Comparison of ENCODE assay signal across 9 cellular contexts in the genomic region with DNA sequence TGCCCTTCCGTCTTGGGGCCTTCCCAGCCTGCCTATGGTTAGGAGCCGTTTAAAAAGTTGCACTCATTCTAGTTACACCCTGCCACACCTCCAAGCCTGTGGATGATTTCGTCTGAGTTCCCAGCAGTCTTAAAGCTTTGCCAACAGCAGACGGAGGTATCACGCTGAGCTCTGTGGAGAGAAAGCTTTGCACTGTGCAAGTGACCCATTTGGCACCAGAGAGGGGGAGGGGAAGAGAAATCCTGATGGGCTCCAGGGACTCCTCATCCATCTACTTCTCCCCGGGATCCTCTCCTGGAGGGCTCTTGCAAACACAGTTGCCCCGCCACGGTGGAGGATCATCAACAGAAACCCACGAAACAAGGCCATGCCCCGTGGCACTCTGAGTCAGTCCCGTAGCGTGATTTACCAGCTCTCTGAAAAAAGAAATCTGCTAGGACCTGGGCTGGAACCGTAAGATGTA.
DNase-seq lines count a peak whose midpoint lies in the region; ATAC-seq, FAIRE-seq and TF ChIP-seq lines count a peak whose summit lies in the region.
"Had no signal": no experiment of that assay in that cellular context is flagged by ENCODE, and none has a peak within 500 bp of the region (broad histone marks: within the 10 kb centered on the region; RNA-seq: fewer than 3 reads in every experiment).

No MANE protein-coding gene starts in this region.

- H3K4me3 Mint-ChIP-seq in Calu3 (ENCODE audit: low read depth, unreplicated experiment) = no peak overlapping the region

- CTCF ChIA-PET in Calu3 (lab: Charles Lee) = no interaction called here

- no peak for TF ChIP-seq CTCF in D721Med (IDR thresholded peaks at IDR 0.05; ENCODE audit: insufficient read depth, missing control alignments)
- TF ChIP-seq CTCF in Calu3 (IDR thresholded peaks at IDR 0.05; ENCODE audit: unreplicated experiment) = no peak

- ATAC-seq in GM21619 (IDR thresholded peaks at IDR 0.05; ENCODE audit: unreplicated experiment) = no peak
- ATAC-seq in GM21576 (IDR thresholded peaks at IDR 0.05; ENCODE audit: unreplicated experiment) = no peak

- H3K4me2 ChIP-seq in skeletal muscle satellite cell (ENCODE audit: low read length) = peak overlapping the region; percentile 75

- H3K27me3 Mint-ChIP-seq in Calu3 (ENCODE audit: unreplicated experiment) = no peaks in the 10 kb centered on the region

- FAIRE-seq in D721Med (lab: Jason Lieb, UNC) = no peak
- FAIRE-seq: islet of Langerhans had no signal

- no peaks in the 10 kb centered on the region for H3K36me3 ChIP-seq in HUES48 (ENCODE audit: control insufficient read depth, insufficient read depth, low read length)
- H3K36me3 ChIP-seq in iPS-18a (ENCODE audit: control insufficient read depth, low read depth, low read length) = no peaks in the 10 kb centered on the region
- H3K36me3 ChIP-seq in skeletal muscle satellite cell (ENCODE audit: insufficient read depth, low read length) = no peaks in the 10 kb centered on the region

- H3K9ac ChIP-seq in HUES48 (ENCODE audit: low read depth, low read length) = 0 out of 2 replicates have a peak overlapping the region, but pooled peaks have one; percentile 7
- peak overlapping the region; percentile 38 for H3K9ac ChIP-seq in iPS-18a (ENCODE audit: low read length)
- H3K9ac ChIP-seq in skeletal muscle satellite cell (ENCODE audit: low read depth, low read length) = peak overlapping the region; percentile 73

- no peaks in the 10 kb centered on the region for H3K9me3 Mint-ChIP-seq in Calu3 (ENCODE audit: low read depth, unreplicated experiment)

- H3K36me3 Mint-ChIP-seq in Calu3 (ENCODE audit: insufficient read depth, unreplicated experiment) = no peaks in the 10 kb centered on the region

- peaks cover 56% of the 10 kb centered on the region for H3K4me1 ChIP-seq in HUES48 (ENCODE audit: control insufficient read depth, insufficient read depth, low read length)
- peaks cover 55% of the 10 kb centered on the region for H3K4me1 ChIP-seq in iPS-18a (ENCODE audit: control insufficient read depth, low read depth, low read length)
- H3K4me1 ChIP-seq in skeletal muscle satellite cell (ENCODE audit: control insufficient read depth, insufficient read depth, low read length) = peaks cover 34% of the 10 kb centered on the region

- no peaks in the 10 kb centered on the region for H3K4me1 Mint-ChIP-seq in Calu3 (ENCODE audit: low read depth, unreplicated experiment)

- H3K27ac ChIP-seq in HUES48 (ENCODE audit: low read depth, low read length) = peak overlapping the region; percentile 92
- H3K27ac ChIP-seq in iPS-18a (ENCODE audit: low read length) = peak overlapping the region; percentile 48

- intact Hi-C loops in Calu3 (cut with micrococcal nuclease; ENCODE audit: unreplicated experiment) = no loop called here

- H3K27ac Mint-ChIP-seq in Calu3 (ENCODE audit: unreplicated experiment) = no peak overlapping the region

- H3K4me3 ChIP-seq in HUES48 (ENCODE audit: low read depth, low read length) (no peak overlapping the region; the same call in 1 of the 2 replicates), iPS-18a (ENCODE audit: low read length) (no peak overlapping the region), skeletal muscle satellite cell (ENCODE audit: low read length) (peak overlapping the region; percentile 47)

- H3K9me3 ChIP-seq in HUES48 (ENCODE audit: control insufficient read depth, insufficient read depth, low read length) (no peaks in the 10 kb centered on the region), iPS-18a (ENCODE audit: control insufficient read depth, low read depth, low read length) (no peaks in the 10 kb centered on the region), skeletal muscle satellite cell (replicated peaks; ENCODE audit: low read length) (no peaks in the 10 kb centered on the region)

- no TSS peak for BruUV-seq in Calu3 (replicated peaks; lab: Mats Ljungman, UMichigan)

- DNase-seq in amniotic epithelial cell (ENCODE audit: low read depth) = peak; percentile 77
- no peak for DNase-seq in D721Med (ENCODE audit: insufficient read length, low spot score)
- no peak for DNase-seq in Calu3

- H3K27me3 ChIP-seq in HUES48 (ENCODE audit: control insufficient read depth, insufficient read depth, low read length) (no peaks in the 10 kb centered on the region), iPS-18a (ENCODE audit: control insufficient read depth, insufficient read depth, low read length) (no peaks in the 10 kb centered on the region), skeletal muscle satellite cell (ENCODE audit: control insufficient read depth, insufficient read depth, low read length) (no peaks in the 10 kb centered on the region)

Comparison
In these comparisons a context has a peak if more than half of its experiments do, and no peak if none do; other contexts are left out.
1. H3K9ac ChIP-seq: peak in every context shown above with its lines; median percentile 73 in skeletal muscle satellite cell; 38 in iPS-18a; 7 in HUES48.